In the genomic region with DNA sequence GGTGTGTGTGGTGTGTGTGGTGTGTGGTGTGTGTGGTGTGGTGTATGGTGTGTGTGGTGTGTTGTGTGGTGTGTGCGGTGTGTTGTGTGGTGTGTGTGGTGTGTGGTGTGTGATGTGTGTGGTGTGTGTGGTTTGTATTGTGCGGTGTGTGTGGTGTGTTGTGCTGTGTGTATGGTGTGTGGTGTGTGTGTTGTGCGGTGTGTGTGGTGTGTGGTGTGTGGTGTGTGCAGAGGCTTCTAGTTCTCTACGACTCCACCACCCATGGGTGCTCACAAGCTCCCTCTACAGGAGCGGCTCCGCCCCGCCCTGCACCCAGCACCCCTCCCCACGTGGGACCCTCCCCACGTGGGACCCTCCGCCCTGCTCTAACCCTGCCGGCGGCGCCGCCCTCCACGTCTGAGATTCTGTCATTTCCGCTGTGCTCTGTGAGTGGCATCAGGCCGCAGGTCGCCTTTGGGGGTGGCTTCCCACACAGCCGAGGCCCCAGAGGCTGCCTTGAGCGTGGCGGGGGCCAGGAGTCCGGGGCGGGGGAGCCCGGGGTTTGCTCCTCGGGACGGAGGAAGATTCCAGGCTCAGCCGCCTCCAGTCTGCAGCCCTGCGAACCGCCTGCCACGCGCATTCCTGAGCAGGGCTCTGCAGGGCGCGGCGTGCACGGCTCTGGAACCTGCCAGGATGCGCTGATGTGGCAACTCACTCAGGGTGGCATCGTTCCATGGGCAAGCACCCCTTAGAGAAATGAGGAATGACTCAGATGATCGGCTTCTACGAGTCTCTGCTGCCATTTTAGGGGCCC, we compare ENCODE assay signal across 11 cellular contexts. TPM values are rescaled to one million over a fixed set of nuclear protein-coding genes. Genes with fewer than 3 reads are reported as not detected.
DNase-seq lines count a peak whose midpoint lies in the region; ATAC-seq and TF ChIP-seq lines count a peak whose summit lies in the region.
"Had no signal": no experiment of that assay in that cellular context is flagged by ENCODE, and none has a peak within 500 bp of the region (broad histone marks: within the 10 kb centered on the region; RNA-seq: fewer than 3 reads in every experiment).

No MANE protein-coding gene starts in this region.

- H3K9me3 ChIP-seq in Loucy (ENCODE audit: insufficient read depth, low read depth, low read length) = no peaks in the 10 kb centered on the region
- H3K9me3 ChIP-seq: body of pancreas had no signal

- H3K4me3 Mint-ChIP-seq in CD14-positive monocyte = peak overlapping the region; percentile 6 to 51

- peaks cover 27% of the 10 kb centered on the region; the same call in 1 of the 2 replicates for H3K79me2 ChIP-seq in Loucy (ENCODE audit: insufficient read depth, low read length)

- intact Hi-C loops in CD14-positive monocyte (cut with micrococcal nuclease) = no loop called here

- peaks cover 61% of the 10 kb centered on the region for H3K4me1 ChIP-seq in Loucy (ENCODE audit: insufficient read depth, low read length, poor library complexity, severe bottlenecking)
- H3K4me1 ChIP-seq: body of pancreas had no signal

- H3K4me1 Mint-ChIP-seq in CD14-positive monocyte = peaks cover 63% of the 10 kb centered on the region

- no peaks in the 10 kb centered on the region for H3K9me3 Mint-ChIP-seq in CD14-positive monocyte

- peak overlapping the region; percentile 86 for H3K4me2 ChIP-seq in Loucy (ENCODE audit: low read depth, low read length, poor library complexity, severe bottlenecking)
- H3K4me2 ChIP-seq: KMS-11 had no signal

- peaks cover 0 to 5% of the 10 kb centered on the region in 2 donors for H3K36me3 Mint-ChIP-seq in CD14-positive monocyte

- no peak for ATAC-seq in GM18867 (IDR thresholded peaks at IDR 0.05; ENCODE audit: unreplicated experiment)
- no peak for ATAC-seq in HG02852 (IDR thresholded peaks at IDR 0.05; ENCODE audit: unreplicated experiment)
- ATAC-seq: body of pancreas had no signal

- no peaks in the 10 kb centered on the region for H3K36me3 ChIP-seq in Loucy (ENCODE audit: insufficient read depth, low read length)

- DNase-seq in CD14-positive monocyte (ENCODE audit: low spot score) (peak; percentile 74), activated T-helper 1 cell treated with Interleukin-2 at 50 U/mL for 16 hours (ENCODE audit: low read depth) (peak; percentile 13), iPS-NIHi11 (ENCODE audit: low spot score) (peak; percentile 62), NK-92 (lab: John Stamatoyannopoulos, UW; ENCODE audit: unreplicated experiment) (no peak), NCI-H2227 (lab: John Stamatoyannopoulos, UW; ENCODE audit: unreplicated experiment) (no peak)
- DNase-seq: occipital lobe had no signal

- no peak overlapping the region for H2AFZ ChIP-seq in Loucy (ENCODE audit: low read length)

- H4K20me1 ChIP-seq in Loucy (ENCODE audit: insufficient read depth, low read length, poor library complexity, severe bottlenecking) = no peaks in the 10 kb centered on the region

- H3K9me2 ChIP-seq in Loucy (replicated peaks; ENCODE audit: low read depth, low read length) = no peaks in the 10 kb centered on the region

- no peaks in the 10 kb centered on the region for H3K27me3 Mint-ChIP-seq in CD14-positive monocyte (ENCODE audit: low read depth in 3 of 3)

- TF ChIP-seq CTCF in CD14-positive monocyte (IDR thresholded peaks at IDR 0.05) (no peak), Loucy (conservative IDR thresholded peaks at IDR 0.05; ENCODE audit: low read length) (no peak)

- no peaks in the 10 kb centered on the region for H3K27me3 ChIP-seq in Loucy (ENCODE audit: insufficient read depth, low read length, poor library complexity, severe bottlenecking)
- H3K27me3 ChIP-seq: body of pancreas had no signal

- H3K9ac ChIP-seq in Loucy (ENCODE audit: low read depth, low read length, poor library complexity, severe bottlenecking) = peak overlapping the region; percentile 96
- H3K9ac ChIP-seq: KMS-11 had no signal

- peaks cover 15% of the 10 kb centered on the region for H3F3A ChIP-seq in Loucy (ENCODE audit: low read depth)

- no peak overlapping the region for H3K4me3 ChIP-seq in Loucy (ENCODE audit: low read length, poor library complexity, severe bottlenecking)
- H3K4me3 ChIP-seq: body of pancreas had no signal

- H3K27ac Mint-ChIP-seq in CD14-positive monocyte = peak overlapping the region; percentile 89 to 100 (median 93)

RNA-seq across cellular contexts. Expression of a gene that starts 37.0 kb away (rescaled TPM):
- polyA plus RNA-seq in CD14-positive monocyte = 100 to 1,000 TPM; 116 to 117 TPM

Comparison
In these comparisons a context has a peak if more than half of its experiments do, and no peak if none do; other contexts are left out.
1. DNase-seq: peak in CD14-positive monocyte (single experiment), activated T-helper 1 cell treated with Interleukin-2 at 50 U/mL for 16 hours (single experiment) and iPS-NIHi11 (single experiment); none in NK-92 (single experiment) and NCI-H2227 (single experiment).